10 cellular contexts compared by ENCODE assay signal in genomic region chr22:50691521-50691920, GRCh38. TPM values are rescaled to one million over a fixed set of nuclear protein-coding genes. Genes with fewer than 3 reads are reported as not detected.
DNase-seq lines count a peak whose midpoint lies in the region; ATAC-seq, FAIRE-seq and TF ChIP-seq lines count a peak whose summit lies in the region.
"Had no signal": no experiment of that assay in that cellular context is flagged by ENCODE, and none has a peak within 500 bp of the region (broad histone marks: within the 10 kb centered on the region; RNA-seq: fewer than 3 reads in every experiment).

No MANE protein-coding gene starts in this region.

- H3K27me3 Mint-ChIP-seq in Caco-2 (ENCODE audit: insufficient read depth, unreplicated experiment): no peaks in the 10 kb centered on the region

- TF ChIP-seq EP300 in esophagus muscularis mucosa (IDR thresholded peaks at IDR 0.05): no peak

- H3K9me3 Mint-ChIP-seq in Caco-2 (ENCODE audit: unreplicated experiment): no peaks in the 10 kb centered on the region
- H3K9me3 Mint-ChIP-seq: T-helper 1 cell treated with Interleukin-12 subunit alpha and Interleukin-12 subunit beta and Interleukin-4 antibody, amounts not matched to agents 30 μg/mL and 1 μg/mL, for 36 hours had no signal

- no peak overlapping the region for H3K4me3 Mint-ChIP-seq in Caco-2 (ENCODE audit: unreplicated experiment)
- H3K4me3 Mint-ChIP-seq: naive B cell; T-helper 1 cell treated with Interleukin-12 subunit alpha and Interleukin-12 subunit beta and Interleukin-4 antibody, amounts not matched to agents 30 μg/mL and 1 μg/mL, for 36 hours had no signal

- H3K27ac ChIP-seq in HEK293 (ENCODE audit: extremely low read depth, low read depth, low read length) (no peak overlapping the region), esophagus muscularis mucosa (replicated peaks in 1 of 4) (no peak overlapping the region)

- TF ChIP-seq CTCF in Caco-2 (IDR thresholded peaks at IDR 0.05; ENCODE audit: insufficient read depth in 1 of 2, low read depth in 1 of 2, low read length in 1 of 2, severe bottlenecking in 1 of 2, unreplicated experiment in 1 of 2) (peak; percentile 51 to 76), HEK293 (tag by site-specific recombination; IDR thresholded peaks at IDR 0.05) (0 out of 2 replicates have a peak, but pooled peaks have one; percentile 40), esophagus muscularis mucosa (IDR thresholded peaks at IDR 0.05) (peak; percentile 9 to 13 (median 12))

- no peak for ATAC-seq in GM18505 (IDR thresholded peaks at IDR 0.05; ENCODE audit: unreplicated experiment)
- ATAC-seq in GM18502 (IDR thresholded peaks at IDR 0.05; ENCODE audit: poor library complexity, unreplicated experiment): no peak

- H3K4me3 ChIP-seq in Caco-2 (ENCODE audit: low read depth, low read length) (no peak overlapping the region), HEK293 (ENCODE audit: low read depth, low read length) (no peak overlapping the region), esophagus muscularis mucosa (no peak overlapping the region)

- FAIRE-seq in H54 (lab: Jason Lieb, UNC): no peak

- no peaks in the 10 kb centered on the region for H3K36me3 Mint-ChIP-seq in Caco-2 (ENCODE audit: insufficient read depth, unreplicated experiment)

- H3K4me1 ChIP-seq in Caco-2 (no peaks in the 10 kb centered on the region), HEK293 (ENCODE audit: control insufficient read depth, insufficient read depth, low read length) (no peaks in the 10 kb centered on the region), esophagus muscularis mucosa (peaks cover 2 to 13% (median 6%) of the 10 kb centered on the region in 4 donors)

- intact Hi-C loops in Caco-2 (cut with micrococcal nuclease; ENCODE audit: unreplicated experiment) (loop anchor here (1.0 to 2.0 kb wide), 3 partner anchors 63 to 115 kb away; partner anchors contain the start of gene ARSA), esophagus muscularis mucosa (cut with DNase I) (no loop called here)

- TF ChIP-seq POLR2A in esophagus muscularis mucosa (IDR thresholded peaks at IDR 0.05; ENCODE audit: low read depth) (no peak), GM18505 (IDR thresholded peaks at IDR 0.05; ENCODE audit: borderline replicate concordance, extremely low read depth, insufficient read depth, insufficient read length) (no peak), H54 (IDR thresholded peaks at IDR 0.05; ENCODE audit: low read depth, low read length) (no peak)

- H3K27ac Mint-ChIP-seq in Caco-2 (ENCODE audit: unreplicated experiment): no peak overlapping the region
- H3K27ac Mint-ChIP-seq: T-helper 1 cell treated with Interleukin-12 subunit alpha and Interleukin-12 subunit beta and Interleukin-4 antibody, amounts not matched to agents 30 μg/mL and 1 μg/mL, for 36 hours had no signal

- no TSS peak for BruUV-seq in Caco-2 (replicated peaks; lab: Mats Ljungman, UMichigan)

- no peaks in the 10 kb centered on the region for H3K4me1 Mint-ChIP-seq in Caco-2 (ENCODE audit: low read depth, unreplicated experiment)

- H3K27me3 ChIP-seq in Caco-2 (replicated peaks; ENCODE audit: control insufficient read depth, insufficient read depth, low read length): no peaks in the 10 kb centered on the region
- H3K27me3 ChIP-seq in esophagus muscularis mucosa: peaks cover 0 to 22% (median 0%) of the 10 kb centered on the region in 4 donors

- DNase-seq in Caco-2 (peak; percentile 34 to 49), SKM-1 treated with dmso at 0.1 percent for 144 hours (lab: John Stamatoyannopoulos, UW; ENCODE audit: unreplicated experiment) (peak; percentile 45), esophagus muscularis mucosa (ENCODE audit: extremely low spot score) (no peak), H54 (ENCODE audit: insufficient read length, low spot score) (no peak)
- peak; percentile 54 for DNase-seq in stimulated activated CD8-positive, alpha-beta memory T cell treated with anti-CD3 and anti-CD28 coated beads, Interleukin-4, amount 100 ng/mL, for 48 hours
- DNase-seq: naive B cell had no signal

- H3K36me3 ChIP-seq in Caco-2 (ENCODE audit: control insufficient read depth, insufficient read depth, low read length) (no peaks in the 10 kb centered on the region), HEK293 (ENCODE audit: control insufficient read depth in 2 of 2, insufficient read depth in 1 of 2, low read length in 2 of 2) (no peaks in the 10 kb centered on the region), esophagus muscularis mucosa (peaks cover 0 to 50% (median 4%) of the 10 kb centered on the region in 4 donors)

- POLR2A ChIA-PET in Caco-2 (lab: Charles Lee): no interaction called here
- POLR2A ChIA-PET in HEK293 (lab: Yijun Ruan, JAX): no interaction called here

- WGBS in esophagus muscularis mucosa: 24% methylated on average over 2 of the region's 2 CpGs

- CTCF ChIA-PET in Caco-2 (lab: Charles Lee) (no interaction called here), HEK293 (lab: Yijun Ruan, JAX) (interaction anchor here (0.6 to 4.8 kb wide), 23 partner anchors 10 to 770 kb away, joined by 3 to 20 read pairs (median 3); partner anchors contain the start of genes ARSA and SCO2)

- H3K9me3 ChIP-seq in Caco-2 (0 out of 2 replicates have a peak, but pooled peaks cover 4% of the 10 kb centered on the region), HEK293 (ENCODE audit: control insufficient read depth, insufficient read depth, low read depth, low read length) (no peaks in the 10 kb centered on the region), esophagus muscularis mucosa (no peaks in the 10 kb centered on the region)

TF ChIP-seq in HEK293, 187 proteins besides CTCF, POLR2A, EP300 and RAD21:
- no peak for TF ChIP-seq TCF7L2 (IDR thresholded peaks at IDR 0.05; ENCODE audit: borderline replicate concordance, low read depth, low read length)
- TF ChIP-seq PRDM4 (tag by site-specific recombination; IDR thresholded peaks at IDR 0.05): no peak
- no peak for TF ChIP-seq INSM2 (tag by site-specific recombination; IDR thresholded peaks at IDR 0.05)
- TF ChIP-seq ZNF362 (tag by site-specific recombination; IDR thresholded peaks at IDR 0.05): no peak
- TF ChIP-seq ZNF580 (tag by site-specific recombination; IDR thresholded peaks at IDR 0.05): peak; percentile 41; the same call in 1 of the 2 replicates
- TF ChIP-seq SETDB1 (IDR thresholded peaks at IDR 0.05; ENCODE audit: insufficient read length, low read length): peak; percentile 87
- peak; percentile 66 for TF ChIP-seq ZNF654 (tag by site-specific recombination; IDR thresholded peaks at IDR 0.05; ENCODE audit: low read depth)
- TF ChIP-seq ZNF112 (tag by site-specific recombination; IDR thresholded peaks at IDR 0.05): no peak
- TF ChIP-seq IKZF3 (tag by site-specific recombination; IDR thresholded peaks at IDR 0.05): no peak
- no peak for TF ChIP-seq ZNF23 (tag by site-specific recombination; IDR thresholded peaks at IDR 0.05; ENCODE audit: borderline replicate concordance)
- no peak for TF ChIP-seq ZNF548 (tag by site-specific recombination; IDR thresholded peaks at IDR 0.05)

RNA-seq across cellular contexts. Expression of gene SHANK3, which starts 18.9 kb away (rescaled TPM):
- total RNA-seq in Caco-2 (2022) (4.3 and 4.5 TPM in 2 replicates), esophagus muscularis mucosa (10 to 100 TPM in 3 of 4 donors, 1 to 10 TPM in 1; 7.0 to 21.1 (median 16.0) TPM)

RNA-seq across cellular contexts. Expression of gene ACR, which starts 46.5 kb away (rescaled TPM):
- total RNA-seq in Caco-2 (2022): not detected in 2 replicates
- under 1 TPM in 2 of 4 donors, not detected in 2; 0.42 to 0.46 TPM for total RNA-seq in esophagus muscularis mucosa

Comparison
In these comparisons a context has a peak if more than half of its experiments do, and no peak if none do; other contexts are left out.
1. DNase-seq: peak in Caco-2 (2 of 2), SKM-1 treated with dmso at 0.1 percent for 144 hours (single experiment) and stimulated activated CD8-positive, alpha-beta memory T cell treated with anti-CD3 and anti-CD28 coated beads, Interleukin-4, amount 100 ng/mL, for 48 hours (single experiment); none in esophagus muscularis mucosa (single experiment) and H54 (single experiment).
2. CTCF ChIP-seq: peak in every context shown above with its lines; median percentile 64 in Caco-2; 40 in HEK293; 12 in esophagus muscularis mucosa.